ENCODE assay signal across 17 cellular contexts in the genomic region with DNA sequence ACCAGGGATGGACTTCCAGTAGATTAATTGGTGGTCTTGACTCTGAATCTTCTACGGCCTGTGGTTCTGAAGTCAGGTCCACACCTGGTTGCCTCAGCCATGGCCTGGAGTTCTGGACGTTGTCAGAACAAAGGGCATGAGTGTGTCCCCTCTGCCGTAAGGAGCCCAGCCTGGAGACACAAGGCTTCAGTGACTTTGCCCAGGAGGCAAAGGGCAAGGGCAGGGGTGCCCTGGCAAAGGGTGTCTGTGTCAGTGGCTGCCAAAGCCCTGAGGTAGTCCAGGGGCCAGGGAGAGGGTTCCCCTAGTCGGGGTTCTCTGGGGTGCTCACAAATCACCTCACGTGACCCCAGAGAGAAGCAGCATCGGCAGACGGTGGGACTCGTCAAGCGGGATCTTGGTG.
DNase-seq lines count a peak whose midpoint lies in the region; ATAC-seq, FAIRE-seq and TF ChIP-seq lines count a peak whose summit lies in the region.
"Had no signal": no experiment of that assay in that cellular context is flagged by ENCODE, and none has a peak within 500 bp of the region (broad histone marks: within the 10 kb centered on the region; RNA-seq: fewer than 3 reads in every experiment).

No MANE protein-coding gene starts in this region.

- 91% methylated on average over 8 of the region's 9 CpGs for WGBS in prostate gland

- no peak overlapping the region for H3K27ac ChIP-seq in prostate gland
- H3K27ac ChIP-seq: 22Rv1, BLaER1, HL-60 had no signal

- no peaks in the 10 kb centered on the region for H3K36me3 Mint-ChIP-seq in activated CD4-positive, alpha-beta T cell treated with anti-CD3 and anti-CD28 coated beads, Interleukin-2, amount 10 ng/mL, durations not matched to agents 24 days and 14 days (ENCODE audit: low read depth)

- H3K9me3 ChIP-seq in prostate gland: no peaks in the 10 kb centered on the region
- H3K9me3 ChIP-seq: HAP-1 had no signal

- no peaks in the 10 kb centered on the region for H3K9me3 Mint-ChIP-seq in activated CD4-positive, alpha-beta T cell treated with anti-CD3 and anti-CD28 coated beads, Interleukin-2, amount 10 ng/mL, durations not matched to agents 24 days and 14 days
- H3K9me3 Mint-ChIP-seq: CD8-positive, alpha-beta memory T cell had no signal

- no peak for TF ChIP-seq CTCF in prostate gland (IDR thresholded peaks at IDR 0.05)

- ATAC-seq in HG03520 (IDR thresholded peaks at IDR 0.05; ENCODE audit: unreplicated experiment) (no peak), GM18907 (IDR thresholded peaks at IDR 0.05; ENCODE audit: unreplicated experiment) (no peak)

- no peak for TF ChIP-seq POLR2A in prostate gland (IDR thresholded peaks at IDR 0.05)

- peak; percentile 30 for FAIRE-seq in urothelium cell line (lab: Jason Lieb, UNC)

- H3K27ac Mint-ChIP-seq in activated CD4-positive, alpha-beta T cell treated with anti-CD3 and anti-CD28 coated beads, Interleukin-2, amount 10 ng/mL, durations not matched to agents 24 days and 14 days: no peak overlapping the region
- H3K27ac Mint-ChIP-seq: CD8-positive, alpha-beta memory T cell had no signal

- no peaks in the 10 kb centered on the region for H3K4me1 ChIP-seq in prostate gland (replicated peaks)
- H3K4me1 ChIP-seq: BLaER1, HAP-1 had no signal

- no peak overlapping the region for H3K4me3 ChIP-seq in prostate gland
- H3K4me3 ChIP-seq: BLaER1, HAP-1 had no signal

- no peaks in the 10 kb centered on the region for H3K27me3 ChIP-seq in prostate gland (replicated peaks; ENCODE audit: insufficient read depth)
- H3K27me3 ChIP-seq: BLaER1 had no signal

- H3K4me1 Mint-ChIP-seq in activated CD4-positive, alpha-beta T cell treated with anti-CD3 and anti-CD28 coated beads, Interleukin-2, amount 10 ng/mL, durations not matched to agents 24 days and 14 days: no peaks in the 10 kb centered on the region
- H3K4me1 Mint-ChIP-seq: CD8-positive, alpha-beta memory T cell had no signal

- no peaks in the 10 kb centered on the region for H3K36me3 ChIP-seq in prostate gland
- H3K36me3 ChIP-seq: BLaER1, HAP-1 had no signal

- H3K27me3 Mint-ChIP-seq in activated CD4-positive, alpha-beta T cell treated with anti-CD3 and anti-CD28 coated beads, Interleukin-2, amount 10 ng/mL, durations not matched to agents 24 days and 14 days: peaks cover 19% of the 10 kb centered on the region

- DNase-seq in activated CD8-positive, alpha-beta memory T cell treated with anti-CD3 and anti-CD28 coated beads for 24 hours: peak; percentile 35
- DNase-seq in activated CD8-positive, alpha-beta memory T cell treated with anti-CD3 and anti-CD28 coated beads, Interleukin-2, amount 50 U/mL, for 48 hours: no peak
- DNase-seq in ecto neural progenitor cell (ENCODE audit: low spot score) (peak; percentile 22), prostate gland (ENCODE audit: low spot score) (peak; percentile 3), urothelium cell line (ENCODE audit: low spot score) (no peak)
- no peak for DNase-seq in activated CD4-positive, alpha-beta T cell treated with anti-CD3 and anti-CD28 coated beads, Interleukin-2, amount 10 ng/mL, durations not matched to agents 24 days and 14 days
- DNase-seq: AML-193; CD8-positive, alpha-beta memory T cell; DMS53; GF-D8; GOT3 had no signal

- intact Hi-C loops in prostate gland (cut with DNase I): no loop called here
- intact Hi-C loops in activated CD4-positive, alpha-beta T cell treated with anti-CD3 and anti-CD28 coated beads, Interleukin-2, amount 10 ng/mL, durations not matched to agents 24 days and 14 days (cut with micrococcal nuclease): no loop called here

- H3K4me3 Mint-ChIP-seq in activated CD4-positive, alpha-beta T cell treated with anti-CD3 and anti-CD28 coated beads, Interleukin-2, amount 10 ng/mL, durations not matched to agents 24 days and 14 days: no peak overlapping the region
- H3K4me3 Mint-ChIP-seq: CD8-positive, alpha-beta memory T cell had no signal

Comparison
In these comparisons a context has a peak if more than half of its experiments do, and no peak if none do; other contexts are left out.
1. DNase-seq: peak in activated CD8-positive, alpha-beta memory T cell treated with anti-CD3 and anti-CD28 coated beads for 24 hours (single experiment), ecto neural progenitor cell (single experiment) and prostate gland (single experiment); none in activated CD8-positive, alpha-beta memory T cell treated with anti-CD3 and anti-CD28 coated beads, Interleukin-2, amount 50 U/mL, for 48 hours (single experiment), urothelium cell line (single experiment) and activated CD4-positive, alpha-beta T cell treated with anti-CD3 and anti-CD28 coated beads, Interleukin-2, amount 10 ng/mL, durations not matched to agents 24 days and 14 days (single experiment).